ENCODE assay signal across 1 cellular context in genomic region chr14:21098892-21099595, GRCh38.
TF ChIP-seq lines count a peak whose summit lies in the region.

No MANE protein-coding gene starts in this region.

TF ChIP-seq in K562, 482 proteins besides CTCF, POLR2A, EP300 and RAD21:
- 0 out of 2 replicates have a peak, but pooled peaks have one; percentile 1 for TF ChIP-seq EGR1 (conservative IDR thresholded peaks at IDR 0.05)
- TF ChIP-seq, protein P1, sequence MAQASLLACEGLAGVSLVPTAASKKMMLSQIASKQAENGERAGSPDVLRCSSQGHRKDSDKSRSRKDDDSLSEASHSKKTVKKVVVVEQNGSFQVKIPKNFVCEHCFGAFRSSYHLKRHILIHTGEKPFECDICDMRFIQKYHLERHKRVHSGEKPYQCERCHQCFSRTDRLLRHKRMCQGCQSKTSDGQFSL (CRISPR knock-in tag; IDR thresholded peaks at IDR 0.05): no peak
- TF ChIP-seq, protein P1 (tag; IDR thresholded peaks at IDR 0.05): 0 out of 4 replicates have a peak, but pooled peaks of 1 of the 2 experiments have one; percentile 31
- no peak for TF ChIP-seq ZC3H8 (IDR thresholded peaks at IDR 0.05)
- no peak for TF ChIP-seq ZC3H11A (IDR thresholded peaks at IDR 0.05; ENCODE audit: low read depth, low read length)
- TF ChIP-seq DDX20 (tag; IDR thresholded peaks at IDR 0.05; ENCODE audit: low read depth): no peak
- peak; percentile 53; the same call in 1 of the 2 replicates for TF ChIP-seq ZBTB40 (IDR thresholded peaks at IDR 0.05)
- no peak for TF ChIP-seq ZBTB40 (CRISPR knock-in tag; IDR thresholded peaks at IDR 0.05)
- TF ChIP-seq ZSCAN32 (CRISPR knock-in tag; IDR thresholded peaks at IDR 0.05): no peak
- peak; percentile 8; the same call in 1 of the 2 replicates for TF ChIP-seq ELF1 (tag; IDR thresholded peaks at IDR 0.05)
- TF ChIP-seq NR2C2 (CRISPR knock-in tag; IDR thresholded peaks at IDR 0.05): no peak
- peak; percentile 39; the same call in 1 of the 2 replicates for TF ChIP-seq NR2C2 (tag; IDR thresholded peaks at IDR 0.05)
- TF ChIP-seq, protein P2, sequence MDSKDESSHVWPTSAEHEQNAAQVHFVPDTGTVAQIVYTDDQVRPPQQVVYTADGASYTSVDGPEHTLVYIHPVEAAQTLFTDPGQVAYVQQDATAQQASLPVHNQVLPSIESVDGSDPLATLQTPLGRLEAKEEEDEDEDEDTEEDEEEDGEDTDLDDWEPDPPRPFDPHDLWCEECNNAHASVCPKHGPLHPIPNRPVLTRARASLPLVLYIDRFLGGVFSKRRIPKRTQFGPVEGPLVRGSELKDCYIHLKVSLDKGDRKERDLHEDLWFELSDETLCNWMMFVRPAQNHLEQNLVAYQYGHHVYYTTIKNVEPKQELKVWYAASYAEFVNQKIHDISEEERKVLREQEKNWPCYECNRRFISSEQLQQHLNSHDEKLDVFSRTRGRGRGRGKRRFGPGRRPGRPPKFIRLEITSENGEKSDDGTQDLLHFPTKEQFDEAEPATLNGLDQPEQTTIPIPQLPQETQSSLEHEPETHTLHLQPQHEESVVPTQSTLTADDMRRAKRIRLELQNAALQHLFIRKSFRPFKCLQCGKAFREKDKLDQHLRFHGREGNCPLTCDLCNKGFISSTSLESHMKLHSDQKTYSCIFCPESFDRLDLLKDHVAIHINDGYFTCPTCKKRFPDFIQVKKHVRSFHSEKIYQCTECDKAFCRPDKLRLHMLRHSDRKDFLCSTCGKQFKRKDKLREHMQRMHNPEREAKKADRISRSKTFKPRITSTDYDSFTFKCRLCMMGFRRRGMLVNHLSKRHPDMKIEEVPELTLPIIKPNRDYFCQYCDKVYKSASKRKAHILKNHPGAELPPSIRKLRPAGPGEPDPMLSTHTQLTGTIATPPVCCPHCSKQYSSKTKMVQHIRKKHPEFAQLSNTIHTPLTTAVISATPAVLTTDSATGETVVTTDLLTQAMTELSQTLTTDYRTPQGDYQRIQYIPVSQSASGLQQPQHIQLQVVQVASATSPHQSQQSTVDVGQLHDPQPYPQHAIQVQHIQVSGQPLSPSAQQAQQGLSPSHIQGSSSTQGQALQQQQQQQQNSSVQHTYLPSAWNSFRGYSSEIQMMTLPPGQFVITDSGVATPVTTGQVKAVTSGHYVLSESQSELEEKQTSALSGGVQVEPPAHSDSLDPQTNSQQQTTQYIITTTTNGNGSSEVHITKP (IDR thresholded peaks at IDR 0.05; ENCODE audit: partially characterized antibody): peak; percentile 35
- no peak for TF ChIP-seq TRIM25 (IDR thresholded peaks at IDR 0.05; ENCODE audit: borderline replicate concordance)
- TF ChIP-seq, protein P3, sequence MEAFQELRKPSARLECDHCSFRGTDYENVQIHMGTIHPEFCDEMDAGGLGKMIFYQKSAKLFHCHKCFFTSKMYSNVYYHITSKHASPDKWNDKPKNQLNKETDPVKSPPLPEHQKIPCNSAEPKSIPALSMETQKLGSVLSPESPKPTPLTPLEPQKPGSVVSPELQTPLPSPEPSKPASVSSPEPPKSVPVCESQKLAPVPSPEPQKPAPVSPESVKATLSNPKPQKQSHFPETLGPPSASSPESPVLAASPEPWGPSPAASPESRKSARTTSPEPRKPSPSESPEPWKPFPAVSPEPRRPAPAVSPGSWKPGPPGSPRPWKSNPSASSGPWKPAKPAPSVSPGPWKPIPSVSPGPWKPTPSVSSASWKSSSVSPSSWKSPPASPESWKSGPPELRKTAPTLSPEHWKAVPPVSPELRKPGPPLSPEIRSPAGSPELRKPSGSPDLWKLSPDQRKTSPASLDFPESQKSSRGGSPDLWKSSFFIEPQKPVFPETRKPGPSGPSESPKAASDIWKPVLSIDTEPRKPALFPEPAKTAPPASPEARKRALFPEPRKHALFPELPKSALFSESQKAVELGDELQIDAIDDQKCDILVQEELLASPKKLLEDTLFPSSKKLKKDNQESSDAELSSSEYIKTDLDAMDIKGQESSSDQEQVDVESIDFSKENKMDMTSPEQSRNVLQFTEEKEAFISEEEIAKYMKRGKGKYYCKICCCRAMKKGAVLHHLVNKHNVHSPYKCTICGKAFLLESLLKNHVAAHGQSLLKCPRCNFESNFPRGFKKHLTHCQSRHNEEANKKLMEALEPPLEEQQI (IDR thresholded peaks at IDR 0.05): no peak
